Comparison of ENCODE assay signal across 8 cellular contexts in genomic region chr10:102117391-102118159, GRCh38. TPM values are rescaled to one million over a fixed set of nuclear protein-coding genes. Genes with fewer than 3 reads are reported as not detected.
DNase-seq lines count a peak whose midpoint lies in the region; ATAC-seq and TF ChIP-seq lines count a peak whose summit lies in the region.

No MANE protein-coding gene starts in this region.

- H3K4me3 ChIP-seq in coronary artery: peak overlapping the region; percentile 96

- no peak for TF ChIP-seq CTCF in coronary artery (IDR thresholded peaks at IDR 0.05)

- peak overlapping the region; percentile 99 to 100 for H3K27ac ChIP-seq in coronary artery

- peak; percentile 36 for ATAC-seq in left lobe of liver

- DNase-seq in NCI-H187 (lab: John Stamatoyannopoulos, UW) (peak; percentile 16 to 30), NCI-H187 treated with DMSO at 0.1 percent for 48 hours (lab: John Stamatoyannopoulos, UW) (no peak), NCI-H2196 (lab: John Stamatoyannopoulos, UW; ENCODE audit: unreplicated experiment) (peak; percentile 67), coronary artery (ENCODE audit: low spot score) (peak; percentile 84), left lobe of liver (ENCODE audit: low spot score) (peak; percentile 83), germinal center (ENCODE audit: low spot score) (no peak)
- DNase-seq in activated CD4-positive, CD25-positive, alpha-beta regulatory T cell treated with anti-CD3 and anti-CD28 coated beads, Interleukin-2, amount 50 U/mL, for 72 hours: peak; percentile 49
- DNase-seq in stimulated activated CD4-positive, alpha-beta T cell treated with anti-CD3 and anti-CD28 coated beads, Interleukin-2, amount 100 ng/mL, for 24 hours: peak; percentile 67 to 68

RNA-seq across cellular contexts. Expression of gene LDB1, which starts 2.6 kb away (rescaled TPM):
- 15.8 TPM for total RNA-seq in left lobe of liver

RNA-seq across cellular contexts. Expression of gene PPRC1, which starts 15.3 kb away (rescaled TPM):
- 6.9 TPM for total RNA-seq in left lobe of liver

RNA-seq across cellular contexts. Expression of gene NOLC1, which starts 34.6 kb away (rescaled TPM):
- total RNA-seq in left lobe of liver: 19.3 TPM

RNA-seq across cellular contexts. Expression of gene HPS6, which starts 52.4 kb away (rescaled TPM):
- total RNA-seq in left lobe of liver: 10.3 TPM

Comparison
In these comparisons a context has a peak if more than half of its experiments do, and no peak if none do; other contexts are left out.
1. DNase-seq: peak in NCI-H187 (2 of 2), NCI-H2196 (single experiment), activated CD4-positive, CD25-positive, alpha-beta regulatory T cell treated with anti-CD3 and anti-CD28 coated beads, Interleukin-2, amount 50 U/mL, for 72 hours (single experiment), coronary artery (single experiment), left lobe of liver (single experiment) and stimulated activated CD4-positive, alpha-beta T cell treated with anti-CD3 and anti-CD28 coated beads, Interleukin-2, amount 100 ng/mL, for 24 hours (2 of 2); none in NCI-H187 treated with DMSO at 0.1 percent for 48 hours (single experiment) and germinal center (single experiment).